Comparison of ENCODE assay signal across 16 cellular contexts in genomic region chr2:227420063-227421052, GRCh38. TPM values are rescaled to one million over a fixed set of nuclear protein-coding genes. Genes with fewer than 3 reads are reported as not detected.
DNase-seq lines count a peak whose midpoint lies in the region; ATAC-seq and TF ChIP-seq lines count a peak whose summit lies in the region.
"Had no signal": no experiment of that assay in that cellular context is flagged by ENCODE, and none has a peak within 500 bp of the region (broad histone marks: within the 10 kb centered on the region; RNA-seq: fewer than 3 reads in every experiment).

No MANE protein-coding gene starts in this region.

- TF ChIP-seq CTCF in GM23338 (conservative IDR thresholded peaks at IDR 0.05; ENCODE audit: low read depth in 2 of 2), result no peak
- TF ChIP-seq CTCF in osteocyte (IDR thresholded peaks at IDR 0.05), result no peak

- no peak overlapping the region for H3K4me2 ChIP-seq in GM23338

- ATAC-seq in GM23338, result no peak
- ATAC-seq in left lobe of liver, result peak; percentile 73
- ATAC-seq in GM19328 (IDR thresholded peaks at IDR 0.05; ENCODE audit: unreplicated experiment), result no peak
- ATAC-seq in HG02981 (IDR thresholded peaks at IDR 0.05; ENCODE audit: unreplicated experiment), result no peak
- ATAC-seq: HCT116 had no signal

- no peaks in the 10 kb centered on the region for H3K79me2 ChIP-seq in GM23338 (replicated peaks; ENCODE audit: insufficient read depth)

- H3K36me3 Mint-ChIP-seq in GM23338 (ENCODE audit: low read depth) (no peaks in the 10 kb centered on the region), osteocyte (ENCODE audit: unreplicated experiment) (no peaks in the 10 kb centered on the region)

- no peaks in the 10 kb centered on the region for H3F3A ChIP-seq in GM23338 (replicated peaks; ENCODE audit: low read depth)

- H3K4me3 Mint-ChIP-seq in GM23338 (no peak overlapping the region), osteocyte (ENCODE audit: unreplicated experiment) (no peak overlapping the region)
- H3K4me3 Mint-ChIP-seq: CD4-positive, alpha-beta T cell; HFFc6 had no signal

- DNase-seq in GM23338 (ENCODE audit: low spot score), result no peak
- DNase-seq in left lobe of liver (ENCODE audit: low spot score), result no peak
- DNase-seq in osteocyte (ENCODE audit: extremely low spot score, unreplicated experiment), result peak; percentile 32
- no peak for DNase-seq in RKO (ENCODE audit: low spot score)
- DNase-seq: ACHN; BE2C; Caco-2; CD4-positive, alpha-beta T cell; GOT3; H7; HFFc6 had no signal

- H3K27me3 ChIP-seq in GM23338 (ENCODE audit: insufficient read depth), result no peaks in the 10 kb centered on the region
- H3K27me3 ChIP-seq: BE2C had no signal

- H3K4me3 ChIP-seq in GM23338, result no peak overlapping the region

- H3K27ac ChIP-seq in GM23338 (ENCODE audit: low read depth), result no peak overlapping the region
- H3K27ac ChIP-seq: C4-2B had no signal

- H3K27ac Mint-ChIP-seq in GM23338, result no peak overlapping the region; the same call in 1 of the 2 replicates
- no peak overlapping the region for H3K27ac Mint-ChIP-seq in osteocyte (ENCODE audit: unreplicated experiment)
- H3K27ac Mint-ChIP-seq: CD4-positive, alpha-beta T cell; HFFc6 had no signal

- no peaks in the 10 kb centered on the region for H3K9me2 ChIP-seq in GM23338 (ENCODE audit: insufficient read depth)

- H2AFZ ChIP-seq in GM23338, result peak overlapping the region; percentile 66; the same call in 1 of the 2 replicates

- no peaks in the 10 kb centered on the region for H3K9me3 Mint-ChIP-seq in GM23338
- H3K9me3 Mint-ChIP-seq in osteocyte (ENCODE audit: unreplicated experiment), result no peaks in the 10 kb centered on the region
- H3K9me3 Mint-ChIP-seq: CD4-positive, alpha-beta T cell; HFFc6 had no signal

- no peaks in the 10 kb centered on the region; the same call in 1 of the 2 replicates for H3K4me1 ChIP-seq in GM23338 (ENCODE audit: insufficient read depth)
- H3K4me1 ChIP-seq: Caco-2 had no signal

- no peaks in the 10 kb centered on the region for H4K20me1 ChIP-seq in GM23338 (replicated peaks; ENCODE audit: insufficient read depth)

- no peaks in the 10 kb centered on the region for H3K36me3 ChIP-seq in GM23338 (ENCODE audit: insufficient read depth)
- H3K36me3 ChIP-seq: BE2C had no signal

- H3K4me1 Mint-ChIP-seq in GM23338, result peaks cover 12% of the 10 kb centered on the region
- H3K4me1 Mint-ChIP-seq in osteocyte (ENCODE audit: unreplicated experiment), result peaks cover 15% of the 10 kb centered on the region

- H3K27me3 Mint-ChIP-seq in GM23338 (ENCODE audit: insufficient read depth, low read depth, poor library complexity) (no peaks in the 10 kb centered on the region), osteocyte (ENCODE audit: unreplicated experiment) (no peaks in the 10 kb centered on the region)
- H3K27me3 Mint-ChIP-seq: CD4-positive, alpha-beta T cell had no signal

TF ChIP-seq in GM23338, 12 proteins besides CTCF, POLR2A, EP300 and RAD21 (continues in another document):
- no peak for TF ChIP-seq CREB1 (CRISPR knock-in tag; IDR thresholded peaks at IDR 0.05; ENCODE audit: low read depth)
- no peak for TF ChIP-seq EZH2 (IDR thresholded peaks at IDR 0.05; ENCODE audit: low read depth, unreplicated experiment)
- no peak for TF ChIP-seq JUNB (IDR thresholded peaks at IDR 0.05; ENCODE audit: unreplicated experiment)
- TF ChIP-seq STAT1 (IDR thresholded peaks at IDR 0.05; ENCODE audit: unreplicated experiment), result no peak
- no peak for TF ChIP-seq POLR2AphosphoS5 (IDR thresholded peaks at IDR 0.05; ENCODE audit: low read depth)
- TF ChIP-seq REST (IDR thresholded peaks at IDR 0.05; ENCODE audit: unreplicated experiment), result no peak
- no peak for TF ChIP-seq ZNF331 (CRISPR knock-in tag; IDR thresholded peaks at IDR 0.05; ENCODE audit: low read depth)

RNA-seq across cellular contexts. Expression of gene SCYGR1, which starts 32.6 kb away (rescaled TPM):
- not detected in 2 replicates for total RNA-seq in GM23338 (2014; rRNA removed; shearing (Covaris generic))
- polyA plus RNA-seq in GM23338 (2016; fragmentation: Nextera tagmentation; extraction: Ambion mirVana), result not detected in 2 replicates
- total RNA-seq in left lobe of liver (not detected), osteocyte (not detected in 2 replicates)
- total RNA-seq: A172; Caco-2; CD4-positive, alpha-beta T cell; H7; HFFc6 had no signal

RNA-seq across cellular contexts. Expression of gene TM4SF20, which starts 41.3 kb away (rescaled TPM):
- total RNA-seq in GM23338 (2014; rRNA removed; shearing (Covaris generic)), result not detected in 2 replicates
- polyA plus RNA-seq in GM23338 (2016; fragmentation: Nextera tagmentation; extraction: Ambion mirVana), result 0.12 TPM in 1 of 2 replicates, not detected in the other
- not detected for total RNA-seq in left lobe of liver
- total RNA-seq in osteocyte, result not detected in 2 replicates
- total RNA-seq: A172; CD4-positive, alpha-beta T cell; H7 had no signal

RNA-seq across cellular contexts. Expression of gene AGFG1, which starts 51.6 kb away (rescaled TPM):
- 96.4 and 113 TPM in 2 replicates for total RNA-seq in GM23338 (2014; rRNA removed; shearing (Covaris generic))
- polyA plus RNA-seq in GM23338 (2016; fragmentation: Nextera tagmentation; extraction: Ambion mirVana), result 13.8 and 14.5 TPM in 2 replicates
- total RNA-seq in left lobe of liver (21.9 TPM), osteocyte (51.2 and 55.1 TPM in 2 replicates)
